ENCODE assay signal across 7 cellular contexts in genomic region chr7:3028071-3028766, GRCh38. TPM values are rescaled to one million over a fixed set of nuclear protein-coding genes. Genes with fewer than 3 reads are reported as not detected.
DNase-seq lines count a peak whose midpoint lies in the region; ATAC-seq and TF ChIP-seq lines count a peak whose summit lies in the region.

No MANE protein-coding gene starts in this region.

- H3K9me3 Mint-ChIP-seq in activated naive CD8-positive, alpha-beta T cell treated with anti-CD3 and anti-CD28 coated beads, Interleukin-2, amount 10 ng/mL, durations not matched to agents 7 days and 5 days: peaks cover 17% of the 10 kb centered on the region
- peaks cover 3 to 8% of the 10 kb centered on the region in 2 donors for H3K9me3 Mint-ChIP-seq in stimulated activated naive CD8-positive, alpha-beta T cell treated with anti-CD3 and anti-CD28 coated beads, Interleukin-15, amount 100 ng/mL, for 72 hours

- H3K4me3 ChIP-seq in lower lobe of right lung: no peak overlapping the region

- ATAC-seq in activated naive CD8-positive, alpha-beta T cell treated with anti-CD3 and anti-CD28 coated beads, Interleukin-2, amount 10 ng/mL, durations not matched to agents 7 days and 5 days (ENCODE audit: low read depth): no peak
- ATAC-seq in lower lobe of right lung (peak; percentile 47 to 61), left colon (no peak)
- ATAC-seq in stimulated activated naive CD8-positive, alpha-beta T cell treated with anti-CD3 and anti-CD28 coated beads, Interleukin-15, amount 100 ng/mL, for 72 hours: peak; percentile 84

- H3K4me1 Mint-ChIP-seq in activated naive CD8-positive, alpha-beta T cell treated with anti-CD3 and anti-CD28 coated beads, Interleukin-2, amount 10 ng/mL, durations not matched to agents 7 days and 5 days: peaks cover 30% of the 10 kb centered on the region
- H3K4me1 Mint-ChIP-seq in stimulated activated naive CD8-positive, alpha-beta T cell treated with anti-CD3 and anti-CD28 coated beads, Interleukin-15, amount 100 ng/mL, for 72 hours: peaks cover 64% of the 10 kb centered on the region

- POLR2A ChIA-PET in activated naive CD8-positive, alpha-beta T cell treated with anti-CD3 and anti-CD28 coated beads, Interleukin-2, amount 10 ng/mL, durations not matched to agents 7 days and 5 days (lab: Charles Lee): interaction anchor here (0.7 kb wide), 1 partner anchor 151 kb away, joined by 5 read pairs; no protein-coding TSS in a partner anchor

- H3K36me3 Mint-ChIP-seq in activated naive CD8-positive, alpha-beta T cell treated with anti-CD3 and anti-CD28 coated beads, Interleukin-2, amount 10 ng/mL, durations not matched to agents 7 days and 5 days: peaks cover 69% of the 10 kb centered on the region

- H3K4me1 ChIP-seq in lower lobe of right lung: no peaks in the 10 kb centered on the region

- H3K27ac ChIP-seq in lower lobe of right lung: no peak overlapping the region

- H3K27me3 Mint-ChIP-seq in activated naive CD8-positive, alpha-beta T cell treated with anti-CD3 and anti-CD28 coated beads, Interleukin-2, amount 10 ng/mL, durations not matched to agents 7 days and 5 days: no peaks in the 10 kb centered on the region
- no peaks in the 10 kb centered on the region for H3K27me3 Mint-ChIP-seq in stimulated activated naive CD8-positive, alpha-beta T cell treated with anti-CD3 and anti-CD28 coated beads, Interleukin-15, amount 100 ng/mL, for 72 hours

- H3K36me3 ChIP-seq in lower lobe of right lung: no peaks in the 10 kb centered on the region

- TF ChIP-seq CTCF in lower lobe of right lung (IDR thresholded peaks at IDR 0.05): no peak

- H3K4me3 Mint-ChIP-seq in activated naive CD8-positive, alpha-beta T cell treated with anti-CD3 and anti-CD28 coated beads, Interleukin-2, amount 10 ng/mL, durations not matched to agents 7 days and 5 days: peak overlapping the region; percentile 5
- peak overlapping the region; percentile 79 to 82 for H3K4me3 Mint-ChIP-seq in stimulated activated naive CD8-positive, alpha-beta T cell treated with anti-CD3 and anti-CD28 coated beads, Interleukin-15, amount 100 ng/mL, for 72 hours

- H3K27me3 ChIP-seq in lower lobe of right lung (ENCODE audit: low read depth): no peaks in the 10 kb centered on the region

- DNase-seq in RPMI7951 (ENCODE audit: low read depth) (peak; percentile 83), lower lobe of right lung (no peak), NCI-H82 treated with DMSO at 0.1 percent for 48 hours (lab: John Stamatoyannopoulos, UW; ENCODE audit: unreplicated experiment) (no peak), cerebellar nuclear complex (lab: John Stamatoyannopoulos, UW) (no peak), left colon (no peak)
- peak; percentile 35 for DNase-seq in activated naive CD8-positive, alpha-beta T cell treated with anti-CD3 and anti-CD28 coated beads, Interleukin-2, amount 10 ng/mL, durations not matched to agents 7 days and 5 days
- DNase-seq in stimulated activated naive CD8-positive, alpha-beta T cell treated with anti-CD3 and anti-CD28 coated beads, Interleukin-15, amount 100 ng/mL, for 72 hours: peak; percentile 20 to 58

- H3K27ac Mint-ChIP-seq in activated naive CD8-positive, alpha-beta T cell treated with anti-CD3 and anti-CD28 coated beads, Interleukin-2, amount 10 ng/mL, durations not matched to agents 7 days and 5 days: peak overlapping the region; percentile 19
- peak overlapping the region; percentile 91 to 98 for H3K27ac Mint-ChIP-seq in stimulated activated naive CD8-positive, alpha-beta T cell treated with anti-CD3 and anti-CD28 coated beads, Interleukin-15, amount 100 ng/mL, for 72 hours

- intact Hi-C loops in lower lobe of right lung (cut with DNase I): no loop called here
- intact Hi-C loops in left colon (cut with DNase I, micrococcal nuclease): no loop called here

- H3K9me3 ChIP-seq in lower lobe of right lung: no peaks in the 10 kb centered on the region

RNA-seq across cellular contexts. Expression of gene CARD11, which starts 15.4 kb away (rescaled TPM):
- total RNA-seq in RPMI7951 (2014; rRNA removed; shearing (Covaris generic)): under 0.01 TPM in 1 of 2 replicates, not detected in the other
- total RNA-seq in activated naive CD8-positive, alpha-beta T cell treated with anti-CD3 and anti-CD28 coated beads, Interleukin-2, amount 10 ng/mL, durations not matched to agents 7 days and 5 days: 100 to 1,000 TPM; 140 to 151 TPM
- 5.7 TPM for total RNA-seq in lower lobe of right lung
- 1 to 10 TPM; 2.0 to 2.8 TPM for total RNA-seq in left colon

Comparison
In these comparisons a context has a peak if more than half of its experiments do, and no peak if none do; other contexts are left out.
1. DNase-seq: peak in RPMI7951 (single experiment), activated naive CD8-positive, alpha-beta T cell treated with anti-CD3 and anti-CD28 coated beads, Interleukin-2, amount 10 ng/mL, durations not matched to agents 7 days and 5 days (single experiment) and stimulated activated naive CD8-positive, alpha-beta T cell treated with anti-CD3 and anti-CD28 coated beads, Interleukin-15, amount 100 ng/mL, for 72 hours (2 of 2); none in lower lobe of right lung (single experiment), NCI-H82 treated with DMSO at 0.1 percent for 48 hours (single experiment), cerebellar nuclear complex (0 of 2) and left colon (0 of 2).
2. ATAC-seq: peak in lower lobe of right lung (2 of 2) and stimulated activated naive CD8-positive, alpha-beta T cell treated with anti-CD3 and anti-CD28 coated beads, Interleukin-15, amount 100 ng/mL, for 72 hours (single experiment); none in activated naive CD8-positive, alpha-beta T cell treated with anti-CD3 and anti-CD28 coated beads, Interleukin-2, amount 10 ng/mL, durations not matched to agents 7 days and 5 days (single experiment) and left colon (single experiment).
3. RNA of gene CARD11, which starts 15.4 kb away (total RNA-seq): 140 to 151 TPM in activated naive CD8-positive, alpha-beta T cell treated with anti-CD3 and anti-CD28 coated beads, Interleukin-2, amount 10 ng/mL, durations not matched to agents 7 days and 5 days; 5.7 TPM in lower lobe of right lung (single experiment), 2.0 to 2.8 TPM in left colon and under 0.01 TPM in RPMI7951; every median in the first group is over 10 times any median in the second.